13 cellular contexts compared by ENCODE assay signal in genomic region chr6:148272084-148272483, GRCh38.
DNase-seq lines count a peak whose midpoint lies in the region; ATAC-seq and TF ChIP-seq lines count a peak whose summit lies in the region.
"Had no signal": no experiment of that assay in that cellular context is flagged by ENCODE, and none has a peak within 500 bp of the region (broad histone marks: within the 10 kb centered on the region; RNA-seq: fewer than 3 reads in every experiment).

No MANE protein-coding gene starts in this region.

- POLR2A ChIA-PET in SK-N-SH (lab: Yijun Ruan, JAX) = no interaction called here

- H2AFZ ChIP-seq in SK-N-SH (ENCODE audit: low read depth) (no peak overlapping the region), osteoblast (ENCODE audit: low read length) (peak overlapping the region; percentile 76)

- H3K27me3 ChIP-seq in SK-N-SH (ENCODE audit: insufficient read depth) (no peaks in the 10 kb centered on the region), osteoblast (ENCODE audit: insufficient read depth, low read length) (no peaks in the 10 kb centered on the region)
- H3K27me3 ChIP-seq: upper lobe of right lung had no signal

- H3K79me2 ChIP-seq in SK-N-SH (ENCODE audit: insufficient read depth) (peaks cover 58% of the 10 kb centered on the region), osteoblast (ENCODE audit: insufficient read depth, low read length) (no peaks in the 10 kb centered on the region)

- 3% methylated on average over 5 of the region's 5 CpGs for WGBS in SK-N-SH (ENCODE audit: low lambda C conversion rate)

- no peak for ATAC-seq in omental fat pad (ENCODE audit: low FRiP score)
- ATAC-seq: mucosa of descending colon, upper lobe of right lung had no signal

- no peaks in the 10 kb centered on the region for H3K9me3 ChIP-seq in SK-N-SH
- H3K9me3 ChIP-seq in osteoblast (ENCODE audit: low read depth, low read length) = no peaks in the 10 kb centered on the region
- H3K9me3 ChIP-seq: mucosa of descending colon, upper lobe of right lung had no signal

- H3K4me3 ChIP-seq in SK-N-SH (ENCODE audit: low read depth in 2 of 2, low read length in 1 of 2) = peak overlapping the region; percentile 46 to 85; a peak in 3 of 4 replicates
- peak overlapping the region; percentile 51 for H3K4me3 ChIP-seq in osteoblast (ENCODE audit: insufficient read depth, low read length)
- H3K4me3 ChIP-seq: mucosa of descending colon, upper lobe of right lung had no signal

- H4K20me1 ChIP-seq in SK-N-SH (ENCODE audit: insufficient read depth) (0 out of 2 replicates have a peak, but pooled peaks cover 3% of the 10 kb centered on the region), osteoblast (ENCODE audit: insufficient read depth, low read length) (no peaks in the 10 kb centered on the region)

- no peaks in the 10 kb centered on the region for H3K9me2 ChIP-seq in SK-N-SH

- TF ChIP-seq CTCF in SK-N-SH (IDR thresholded peaks at IDR 0.05) = no peak
- TF ChIP-seq CTCF in osteoblast (IDR thresholded peaks at IDR 0.05; ENCODE audit: extremely low read depth, low read depth, low read length) = no peak
- TF ChIP-seq CTCF in omental fat pad (IDR thresholded peaks at IDR 0.05) = no peak

- H3K4me2 ChIP-seq in SK-N-SH (peak overlapping the region; percentile 88), osteoblast (ENCODE audit: insufficient read depth, low read length) (peak overlapping the region; percentile 42)

- CTCF ChIA-PET in SK-N-SH (lab: Yijun Ruan, JAX) = no interaction called here

- H3F3A ChIP-seq in SK-N-SH (replicated peaks; ENCODE audit: insufficient read depth) = peaks cover 35% of the 10 kb centered on the region

- DNase-seq in ELF-1 (ENCODE audit: low read depth, low spot score) (peak; percentile 38), SK-N-SH (no peak), fibroblast of peridontal ligament (ENCODE audit: extremely low read depth) (peak; percentile 99), osteoblast (ENCODE audit: insufficient read length, low spot score, missing footprints) (peak; percentile 80), Kasumi-1 (lab: John Stamatoyannopoulos, UW) (no peak), substantia nigra (lab: John Stamatoyannopoulos, UW) (no peak), activated T-cell treated with anti-CD3 and anti-CD28 coated beads for 4 hours (no peak), omental fat pad (ENCODE audit: low spot score) (no peak)
- DNase-seq: mucosa of descending colon; NCI-H446 treated with DMSO at 0.1 percent for 48 hours; stimulated activated CD4-positive, alpha-beta T cell treated with anti-CD3 and anti-CD28 coated beads, Interleukin-4, amount 100 ng/mL, for 24 hours; upper lobe of right lung had no signal

- peak overlapping the region; percentile 84 to 99; a peak in 3 of 4 replicates for H3K27ac ChIP-seq in SK-N-SH (ENCODE audit: low read depth in 2 of 2, low read length in 1 of 2)
- peak overlapping the region; percentile 79 for H3K27ac ChIP-seq in osteoblast (ENCODE audit: low read depth, low read length)
- H3K27ac ChIP-seq in substantia nigra (ENCODE audit: low read depth, low read length, poor library complexity, severe bottlenecking) = no peak overlapping the region
- H3K27ac ChIP-seq: epithelial cell of prostate, upper lobe of right lung had no signal

- peak in 1 of 2 experiments; percentile 64; a peak in 1 of 4 replicates for TF ChIP-seq EP300 in SK-N-SH (IDR thresholded peaks at IDR 0.05; ENCODE audit: borderline replicate concordance in 1 of 2, low read depth in 1 of 2, low read length in 1 of 2)

- no peak for TF ChIP-seq RAD21 in SK-N-SH (IDR thresholded peaks at IDR 0.05; ENCODE audit: low read length)

- H3K9ac ChIP-seq in SK-N-SH = peak overlapping the region; percentile 90

- H3K36me3 ChIP-seq in SK-N-SH (replicated peaks in 1 of 2; ENCODE audit: control insufficient read depth in 1 of 2, insufficient read depth in 2 of 2, low read length in 1 of 2) (peaks cover 0 to 7% of the 10 kb centered on the region in 2 experiments), osteoblast (ENCODE audit: insufficient read depth, low read length) (no peaks in the 10 kb centered on the region)
- H3K36me3 ChIP-seq: upper lobe of right lung had no signal

- peaks cover 0 to 20% of the 10 kb centered on the region in 2 experiments; a peak in 2 of 4 replicates for H3K4me1 ChIP-seq in SK-N-SH (ENCODE audit: control insufficient read depth in 1 of 2, insufficient read depth in 2 of 2, low read depth in 1 of 2, low read length in 1 of 2)
- H3K4me1 ChIP-seq in osteoblast (ENCODE audit: insufficient read depth, low read length) = peaks cover 11% of the 10 kb centered on the region
- H3K4me1 ChIP-seq: upper lobe of right lung had no signal

TF ChIP-seq in SK-N-SH, 30 proteins besides CTCF, POLR2A, EP300 and RAD21 (continues in another document):
- no peak for TF ChIP-seq MXI1 (IDR thresholded peaks at IDR 0.05; ENCODE audit: low read depth, low read length)
- no peak; the same call in 1 of the 2 replicates for TF ChIP-seq RXRA (IDR thresholded peaks at IDR 0.05; ENCODE audit: borderline replicate concordance, low read depth)
- peak; percentile 98 for TF ChIP-seq TCF12 (IDR thresholded peaks at IDR 0.05)
- TF ChIP-seq TEAD4 (IDR thresholded peaks at IDR 0.05; ENCODE audit: borderline replicate concordance, insufficient read depth) = peak; percentile 71
- TF ChIP-seq FOXJ3 (CRISPR knock-in tag; IDR thresholded peaks at IDR 0.05) = no peak
- TF ChIP-seq USF1 (IDR thresholded peaks at IDR 0.05; ENCODE audit: borderline replicate concordance, low read depth) = no peak
- 0 out of 2 replicates have a peak, but pooled peaks have one; percentile 59 for TF ChIP-seq SIN3A (IDR thresholded peaks at IDR 0.05; ENCODE audit: borderline replicate concordance, low read depth, low read length)
- peak; percentile 74 for TF ChIP-seq JUND (IDR thresholded peaks at IDR 0.05)
- TF ChIP-seq EZH2phosphoT487 (IDR thresholded peaks at IDR 0.05; ENCODE audit: borderline replicate concordance, low read depth) = no peak
- TF ChIP-seq POLR2AphosphoS5 (IDR thresholded peaks at IDR 0.05; ENCODE audit: low read depth, low read length) = peak; percentile 95
- TF ChIP-seq MEF2A (IDR thresholded peaks at IDR 0.05; ENCODE audit: borderline replicate concordance, low read depth) = peak; percentile 54; the same call in 1 of the 2 replicates
- no peak for TF ChIP-seq GABPA (IDR thresholded peaks at IDR 0.05; ENCODE audit: low read depth)
- TF ChIP-seq RFX5 (IDR thresholded peaks at IDR 0.05; ENCODE audit: low read length) = no peak
- no peak for TF ChIP-seq YY1 (IDR thresholded peaks at IDR 0.05; ENCODE audit: low read depth)
- no peak for TF ChIP-seq ZBTB33 (IDR thresholded peaks at IDR 0.05; ENCODE audit: borderline replicate concordance, low read depth)
- no peak for TF ChIP-seq NRF1 (IDR thresholded peaks at IDR 0.05; ENCODE audit: low read depth, low read length)
- no peak for TF ChIP-seq USF2 (IDR thresholded peaks at IDR 0.05; ENCODE audit: borderline replicate concordance, low read depth, low read length)
- TF ChIP-seq GATA2 (CRISPR knock-in tag; IDR thresholded peaks at IDR 0.05) = no peak
- no peak for TF ChIP-seq SMC3 (IDR thresholded peaks at IDR 0.05; ENCODE audit: low read depth, low read length)
- no peak for TF ChIP-seq CHD2 (IDR thresholded peaks at IDR 0.05; ENCODE audit: low read length, partially characterized antibody)
- TF ChIP-seq FOXM1 (IDR thresholded peaks at IDR 0.05; ENCODE audit: low read depth) = 0 out of 2 replicates have a peak, but pooled peaks have one; percentile 28
- TF ChIP-seq IRF3 (IDR thresholded peaks at IDR 0.05; ENCODE audit: low read depth, low read length) = no peak
- no peak for TF ChIP-seq RCOR1 (IDR thresholded peaks at IDR 0.05; ENCODE audit: low read length)
- TF ChIP-seq FOSL2 (IDR thresholded peaks at IDR 0.05; ENCODE audit: borderline replicate concordance, low read depth) = peak; percentile 76; the same call in 1 of the 2 replicates

Comparison
In these comparisons a context has a peak if more than half of its experiments do, and no peak if none do; other contexts are left out.
1. DNase-seq: peak in ELF-1 (single experiment), fibroblast of peridontal ligament (single experiment) and osteoblast (single experiment); none in SK-N-SH (single experiment), Kasumi-1 (0 of 2), substantia nigra (0 of 49), activated T-cell treated with anti-CD3 and anti-CD28 coated beads for 4 hours (single experiment) and omental fat pad (single experiment).